Comparison of ENCODE assay signal across 10 cellular contexts in the genomic region with DNA sequence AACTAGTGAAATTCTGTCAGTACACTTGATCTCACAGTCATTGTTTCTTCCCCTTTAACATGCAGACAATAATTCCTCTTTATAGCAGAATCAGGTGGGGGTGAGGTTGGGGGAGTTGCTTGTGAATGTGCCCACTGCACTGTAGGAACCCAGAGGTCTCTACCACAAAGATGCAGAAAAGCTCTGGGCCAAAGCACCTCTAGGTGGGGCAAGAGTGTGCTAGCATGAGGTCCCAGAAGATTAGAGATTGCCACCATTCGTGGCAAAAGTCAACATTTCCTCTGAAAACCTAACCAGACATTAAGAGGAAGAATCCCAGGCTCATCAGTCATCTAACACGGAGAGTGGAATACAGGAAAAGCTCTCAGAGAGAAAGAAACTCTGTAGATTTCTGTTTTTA.
DNase-seq lines count a peak whose midpoint lies in the region; ATAC-seq and TF ChIP-seq lines count a peak whose summit lies in the region.
"Had no signal": no experiment of that assay in that cellular context is flagged by ENCODE, and none has a peak within 500 bp of the region (broad histone marks: within the 10 kb centered on the region; RNA-seq: fewer than 3 reads in every experiment).

No MANE protein-coding gene starts in this region.

- TF ChIP-seq POLR2A in body of pancreas (IDR thresholded peaks at IDR 0.05) = no peak

- DNase-seq in HT-29 (ENCODE audit: low spot score) (peak; percentile 38), body of pancreas (peak in 2 of 4 donors; percentile 16 to 20), osteocyte (ENCODE audit: extremely low spot score, unreplicated experiment) (no peak), omental fat pad (ENCODE audit: low spot score) (no peak)
- DNase-seq in activated CD8-positive, alpha-beta T cell treated with anti-CD3 and anti-CD28 coated beads, Interleukin-2, amount 10 ng/mL, durations not matched to agents 7 days and 5 days = no peak
- no peak for DNase-seq in activated CD8-positive, alpha-beta memory T cell treated with anti-CD3 and anti-CD28 coated beads, Interleukin-2, amount 10 ng/mL, durations not matched to agents 7 days and 5 days
- DNase-seq: activated gamma-delta T cell treated with Interleukin-2 at 50 U/mL for 16 hours; GOT3; stimulated activated CD4-positive, alpha-beta T cell treated with anti-CD3 and anti-CD28 coated beads, Interleukin-1b, Interleukin-23, amount 100 ng/mL, for 48 hours had no signal

- TF ChIP-seq CTCF in GM12872 (IDR thresholded peaks at IDR 0.05; ENCODE audit: insufficient read depth, low read depth, low read length) (peak; percentile 74), body of pancreas (IDR thresholded peaks at IDR 0.05) (peak in 4 of 7 experiments; percentile 7 to 32 (median 11)), osteocyte (IDR thresholded peaks at IDR 0.05) (peak; percentile 35), omental fat pad (IDR thresholded peaks at IDR 0.05) (no peak)

- peaks cover 7% of the 10 kb centered on the region for H3K4me1 ChIP-seq in body of pancreas

- H3K27ac ChIP-seq in body of pancreas = no peak overlapping the region

- H3K4me3 ChIP-seq in body of pancreas = no peak overlapping the region

- H3K36me3 Mint-ChIP-seq in osteocyte (ENCODE audit: unreplicated experiment) = no peaks in the 10 kb centered on the region
- no peaks in the 10 kb centered on the region for H3K36me3 Mint-ChIP-seq in activated CD8-positive, alpha-beta T cell treated with anti-CD3 and anti-CD28 coated beads, Interleukin-2, amount 10 ng/mL, durations not matched to agents 7 days and 5 days (ENCODE audit: low read depth)
- no peaks in the 10 kb centered on the region for H3K36me3 Mint-ChIP-seq in activated CD8-positive, alpha-beta memory T cell treated with anti-CD3 and anti-CD28 coated beads, Interleukin-2, amount 10 ng/mL, durations not matched to agents 7 days and 5 days

- no peaks in the 10 kb centered on the region for H3K9me3 ChIP-seq in body of pancreas

- no peaks in the 10 kb centered on the region for H3K36me3 ChIP-seq in body of pancreas (replicated peaks in 1 of 2; ENCODE audit: insufficient read depth in 1 of 2, low read depth in 2 of 2)

- H3K27me3 ChIP-seq in body of pancreas = no peaks in the 10 kb centered on the region

- H3K27me3 Mint-ChIP-seq in osteocyte (ENCODE audit: unreplicated experiment) = no peaks in the 10 kb centered on the region
- H3K27me3 Mint-ChIP-seq in activated CD8-positive, alpha-beta T cell treated with anti-CD3 and anti-CD28 coated beads, Interleukin-2, amount 10 ng/mL, durations not matched to agents 7 days and 5 days (ENCODE audit: low read depth) = peaks cover 23% of the 10 kb centered on the region
- peaks cover 52% of the 10 kb centered on the region for H3K27me3 Mint-ChIP-seq in activated CD8-positive, alpha-beta memory T cell treated with anti-CD3 and anti-CD28 coated beads, Interleukin-2, amount 10 ng/mL, durations not matched to agents 7 days and 5 days

- no peak overlapping the region for H3K4me3 Mint-ChIP-seq in osteocyte (ENCODE audit: unreplicated experiment)
- H3K4me3 Mint-ChIP-seq in activated CD8-positive, alpha-beta T cell treated with anti-CD3 and anti-CD28 coated beads, Interleukin-2, amount 10 ng/mL, durations not matched to agents 7 days and 5 days = no peak overlapping the region
- H3K4me3 Mint-ChIP-seq in activated CD8-positive, alpha-beta memory T cell treated with anti-CD3 and anti-CD28 coated beads, Interleukin-2, amount 10 ng/mL, durations not matched to agents 7 days and 5 days = no peak overlapping the region

- intact Hi-C loops in body of pancreas (cut with DNase I) = no loop called here

- CTCF ChIA-PET in activated CD8-positive, alpha-beta T cell treated with anti-CD3 and anti-CD28 coated beads, Interleukin-2, amount 10 ng/mL, durations not matched to agents 7 days and 5 days (lab: Charles Lee) = no interaction called here
- CTCF ChIA-PET in activated CD8-positive, alpha-beta memory T cell treated with anti-CD3 and anti-CD28 coated beads, Interleukin-2, amount 10 ng/mL, durations not matched to agents 7 days and 5 days (lab: Charles Lee) = no interaction called here

- POLR2A ChIA-PET in activated CD8-positive, alpha-beta T cell treated with anti-CD3 and anti-CD28 coated beads, Interleukin-2, amount 10 ng/mL, durations not matched to agents 7 days and 5 days (lab: Charles Lee) = no interaction called here

- H3K4me1 Mint-ChIP-seq in osteocyte (ENCODE audit: unreplicated experiment) = peaks cover 65% of the 10 kb centered on the region
- no peaks in the 10 kb centered on the region for H3K4me1 Mint-ChIP-seq in activated CD8-positive, alpha-beta T cell treated with anti-CD3 and anti-CD28 coated beads, Interleukin-2, amount 10 ng/mL, durations not matched to agents 7 days and 5 days (ENCODE audit: low read depth)
- no peaks in the 10 kb centered on the region for H3K4me1 Mint-ChIP-seq in activated CD8-positive, alpha-beta memory T cell treated with anti-CD3 and anti-CD28 coated beads, Interleukin-2, amount 10 ng/mL, durations not matched to agents 7 days and 5 days

- WGBS in body of pancreas, 2 donors = 33 to 36% methylated on average over 2 of the region's 2 CpGs

- no peak overlapping the region for H3K27ac Mint-ChIP-seq in osteocyte (ENCODE audit: unreplicated experiment)
- no peak overlapping the region for H3K27ac Mint-ChIP-seq in activated CD8-positive, alpha-beta T cell treated with anti-CD3 and anti-CD28 coated beads, Interleukin-2, amount 10 ng/mL, durations not matched to agents 7 days and 5 days
- H3K27ac Mint-ChIP-seq in activated CD8-positive, alpha-beta memory T cell treated with anti-CD3 and anti-CD28 coated beads, Interleukin-2, amount 10 ng/mL, durations not matched to agents 7 days and 5 days = no peak overlapping the region

- H3K9me3 Mint-ChIP-seq in osteocyte (ENCODE audit: unreplicated experiment) = peaks cover 3% of the 10 kb centered on the region
- no peaks in the 10 kb centered on the region for H3K9me3 Mint-ChIP-seq in activated CD8-positive, alpha-beta T cell treated with anti-CD3 and anti-CD28 coated beads, Interleukin-2, amount 10 ng/mL, durations not matched to agents 7 days and 5 days (ENCODE audit: insufficient read depth)
- H3K9me3 Mint-ChIP-seq in activated CD8-positive, alpha-beta memory T cell treated with anti-CD3 and anti-CD28 coated beads, Interleukin-2, amount 10 ng/mL, durations not matched to agents 7 days and 5 days (ENCODE audit: low read depth) = no peaks in the 10 kb centered on the region

- no peak for ATAC-seq in body of pancreas
- ATAC-seq in activated CD8-positive, alpha-beta T cell treated with anti-CD3 and anti-CD28 coated beads, Interleukin-2, amount 10 ng/mL, durations not matched to agents 7 days and 5 days = no peak
- ATAC-seq in omental fat pad (ENCODE audit: low FRiP score) = no peak
- ATAC-seq in activated CD8-positive, alpha-beta memory T cell treated with anti-CD3 and anti-CD28 coated beads, Interleukin-2, amount 10 ng/mL, durations not matched to agents 7 days and 5 days = no peak

Comparison
In these comparisons a context has a peak if more than half of its experiments do, and no peak if none do; other contexts are left out.
1. CTCF ChIP-seq: peak in GM12872 (single experiment), body of pancreas (4 of 7) and osteocyte (single experiment); none in omental fat pad (0 of 3).